Comparison of ENCODE assay signal across 1 cellular context in genomic region chr22:50396751-50397370, GRCh38.
TF ChIP-seq lines count a peak whose summit lies in the region.

No MANE protein-coding gene starts in this region.

TF ChIP-seq in HepG2, 621 proteins besides CTCF, POLR2A, EP300 and RAD21 (continued from another document and continues in another):
- TF ChIP-seq ZBTB14 (CRISPR knock-in tag; IDR thresholded peaks at IDR 0.05), result no peak
- no peak for TF ChIP-seq MTF2 (CRISPR knock-in tag; IDR thresholded peaks at IDR 0.05; ENCODE audit: borderline replicate concordance)
- peak; percentile 70 for TF ChIP-seq MAFF (IDR thresholded peaks at IDR 0.05; ENCODE audit: low read depth, low read length)
- TF ChIP-seq FOXJ3 (CRISPR knock-in tag; IDR thresholded peaks at IDR 0.05; ENCODE audit: borderline replicate concordance), result peak; percentile 92; the same call in 1 of the 2 replicates
- no peak for TF ChIP-seq CC2D1A (CRISPR knock-in tag; IDR thresholded peaks at IDR 0.05)
- no peak for TF ChIP-seq ZNF83 (CRISPR knock-in tag; IDR thresholded peaks at IDR 0.05; ENCODE audit: borderline replicate concordance)
- no peak; the same call in 1 of the 2 replicates for TF ChIP-seq MBD4 (IDR thresholded peaks at IDR 0.05; ENCODE audit: borderline replicate concordance, low read length)
- TF ChIP-seq ARNTL (CRISPR knock-in tag; IDR thresholded peaks at IDR 0.05), result peak; percentile 93
- no peak for TF ChIP-seq ZNF407 (CRISPR knock-in tag; IDR thresholded peaks at IDR 0.05; ENCODE audit: not compliant biosample characterization)
- no peak for TF ChIP-seq NR3C1 (CRISPR knock-in tag; IDR thresholded peaks at IDR 0.05)
- TF ChIP-seq ZGPAT (CRISPR knock-in tag; IDR thresholded peaks at IDR 0.05), result peak; percentile 93
- TF ChIP-seq ZFP36L1 (CRISPR knock-in tag; IDR thresholded peaks at IDR 0.05), result peak; percentile 69; the same call in 1 of the 2 replicates
- TF ChIP-seq MYPOP (CRISPR knock-in tag; IDR thresholded peaks at IDR 0.05), result peak; percentile 72; the same call in 1 of the 2 replicates
- TF ChIP-seq DPF2 (CRISPR knock-in tag; IDR thresholded peaks at IDR 0.05; ENCODE audit: borderline replicate concordance, low read depth), result peak; percentile 94
- no peak for TF ChIP-seq ZIK1 (CRISPR knock-in tag; IDR thresholded peaks at IDR 0.05; ENCODE audit: borderline replicate concordance, low read depth)
- peak; percentile 31 for TF ChIP-seq RBM22 (optimal IDR thresholded peaks at IDR 0.05; ENCODE audit: low read length)
- peak; percentile 63; the same call in 1 of the 2 replicates for TF ChIP-seq FOXK2 (IDR thresholded peaks at IDR 0.05)
- no peak for TF ChIP-seq ZBTB2 (CRISPR knock-in tag; IDR thresholded peaks at IDR 0.05; ENCODE audit: low read depth)
- no peak for TF ChIP-seq RAD51 (IDR thresholded peaks at IDR 0.05; ENCODE audit: borderline replicate concordance)
- TF ChIP-seq MAFG (CRISPR knock-in tag; IDR thresholded peaks at IDR 0.05), result 0 out of 2 replicates have a peak, but pooled peaks have one; percentile 53
- no peak for TF ChIP-seq ZNF784 (CRISPR knock-in tag; IDR thresholded peaks at IDR 0.05; ENCODE audit: borderline replicate concordance)
- TF ChIP-seq CENPX (CRISPR knock-in tag; IDR thresholded peaks at IDR 0.05), result no peak
- TF ChIP-seq ZNF569 (CRISPR knock-in tag; IDR thresholded peaks at IDR 0.05; ENCODE audit: borderline replicate concordance), result no peak
- no peak for TF ChIP-seq ZNF143 (CRISPR knock-in tag; IDR thresholded peaks at IDR 0.05)
- no peak for TF ChIP-seq MAZ (IDR thresholded peaks at IDR 0.05; ENCODE audit: borderline replicate concordance, low read depth, low read length)
- TF ChIP-seq MAZ (CRISPR knock-in tag; IDR thresholded peaks at IDR 0.05; ENCODE audit: low read depth), result peak; percentile 51; the same call in 1 of the 2 replicates
- TF ChIP-seq SMAD9 (CRISPR knock-in tag; IDR thresholded peaks at IDR 0.05), result no peak
- TF ChIP-seq ZNF232 (CRISPR knock-in tag; IDR thresholded peaks at IDR 0.05; ENCODE audit: borderline replicate concordance), result no peak
- TF ChIP-seq ZFP90 (CRISPR knock-in tag; IDR thresholded peaks at IDR 0.05; ENCODE audit: borderline replicate concordance), result no peak
- no peak for TF ChIP-seq PTBP1 (IDR thresholded peaks at IDR 0.05; ENCODE audit: low read depth, low read length, poor library complexity, severe bottlenecking)
- TF ChIP-seq ZNF781 (CRISPR knock-in tag; IDR thresholded peaks at IDR 0.05; ENCODE audit: borderline replicate concordance, not compliant biosample characterization), result no peak
- TF ChIP-seq ZNF501 (CRISPR knock-in tag; IDR thresholded peaks at IDR 0.05), result peak; percentile 54
- no peak for TF ChIP-seq CREB3 (CRISPR knock-in tag; IDR thresholded peaks at IDR 0.05)
- no peak for TF ChIP-seq ETV6 (CRISPR knock-in tag; conservative IDR thresholded peaks at IDR 0.05)
- peak; percentile 80 for TF ChIP-seq ZNF878 (CRISPR knock-in tag; IDR thresholded peaks at IDR 0.05)
- TF ChIP-seq NFATC3 (CRISPR knock-in tag; IDR thresholded peaks at IDR 0.05), result no peak
- TF ChIP-seq JARID2 (CRISPR knock-in tag; IDR thresholded peaks at IDR 0.05; ENCODE audit: insufficient replicate concordance), result no peak
- no peak for TF ChIP-seq ZNF619 (CRISPR knock-in tag; IDR thresholded peaks at IDR 0.05)
- peak; percentile 74; the same call in 1 of the 2 replicates for TF ChIP-seq ZNF615 (CRISPR knock-in tag; IDR thresholded peaks at IDR 0.05; ENCODE audit: borderline replicate concordance)
- TF ChIP-seq MXD4 (CRISPR knock-in tag; IDR thresholded peaks at IDR 0.05), result no peak
- no peak for TF ChIP-seq ZBTB26 (CRISPR knock-in tag; IDR thresholded peaks at IDR 0.05; ENCODE audit: borderline replicate concordance)
- TF ChIP-seq PBX3 (CRISPR knock-in tag; IDR thresholded peaks at IDR 0.05; ENCODE audit: borderline replicate concordance), result no peak
- no peak for TF ChIP-seq BHLHE40 (IDR thresholded peaks at IDR 0.05; ENCODE audit: low read length)
- no peak for TF ChIP-seq TERF1 (CRISPR knock-in tag; IDR thresholded peaks at IDR 0.05)
- TF ChIP-seq HMG20A (CRISPR knock-in tag; IDR thresholded peaks at IDR 0.05; ENCODE audit: borderline replicate concordance), result peak; percentile 97; the same call in 1 of the 2 replicates
- TF ChIP-seq ZNF766 (CRISPR knock-in tag; IDR thresholded peaks at IDR 0.05; ENCODE audit: borderline replicate concordance), result 0 out of 2 replicates have a peak, but pooled peaks have one; percentile 39
- TF ChIP-seq ZNF20 (CRISPR knock-in tag; IDR thresholded peaks at IDR 0.05), result no peak
- no peak for TF ChIP-seq ZSCAN30 (CRISPR knock-in tag; IDR thresholded peaks at IDR 0.05)
